11 cellular contexts compared by ENCODE assay signal in the genomic region with DNA sequence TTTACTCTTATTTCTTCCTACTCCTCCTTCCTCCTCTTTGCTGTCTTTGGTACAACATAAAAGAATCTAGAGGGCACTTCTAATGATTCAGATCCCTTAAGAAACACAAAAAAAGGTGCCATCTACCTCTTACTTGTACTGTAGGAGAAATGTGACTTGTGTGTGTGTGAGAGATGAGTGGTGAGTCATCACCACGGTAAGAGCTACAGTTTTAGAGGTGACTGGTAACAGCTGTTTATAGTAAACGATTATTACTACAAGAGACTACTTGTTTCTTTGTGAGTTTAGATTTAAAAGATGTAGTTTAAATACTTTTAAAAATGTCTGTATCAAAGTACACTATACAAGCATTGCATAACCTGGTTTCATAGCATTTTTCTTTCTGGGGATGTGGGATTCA. TPM values are rescaled to one million over a fixed set of nuclear protein-coding genes. Genes with fewer than 3 reads are reported as not detected.
A peak's percentile ranks its signal among the peaks of the same experiment; 100 is the strongest.
DNase-seq lines count a peak whose midpoint lies in the region; ATAC-seq, FAIRE-seq and TF ChIP-seq lines count a peak whose summit lies in the region.
"Had no signal": no experiment of that assay in that cellular context is flagged by ENCODE, and none has a peak within 500 bp of the region (broad histone marks: within the 10 kb centered on the region; RNA-seq: fewer than 3 reads in every experiment).

No MANE protein-coding gene starts in this region.

- DNase-seq in COLO829 (ENCODE audit: low spot score): peak; percentile 19
- peak; percentile 18 for DNase-seq in RCC 7860 (ENCODE audit: low spot score)
- DNase-seq in foreskin keratinocyte: peak; percentile 60 to 78
- DNase-seq in activated gamma-delta T cell (lab: John Stamatoyannopoulos, UW): no peak
- DNase-seq in GM10266 (ENCODE audit: extremely low spot score): no peak
- DNase-seq in suprapubic skin (ENCODE audit: low spot score in 2 of 2): no peak
- DNase-seq: activated CD8-positive, alpha-beta memory T cell treated with anti-CD3 and anti-CD28 coated beads, Interleukin-2, amount 50 U/mL, for 48 hours; NCI-H2081; stimulated activated CD8-positive, alpha-beta memory T cell treated with anti-CD3 and anti-CD28 coated beads, Interleukin-4, amount 100 ng/mL, for 48 hours had no signal

- no peaks in the 10 kb centered on the region for H3K27me3 ChIP-seq in foreskin keratinocyte
- no peaks in the 10 kb centered on the region for H3K27me3 ChIP-seq in suprapubic skin

- no peak for TF ChIP-seq POLR2A in suprapubic skin (IDR thresholded peaks at IDR 0.05)

- no peak overlapping the region for H3K4me3 ChIP-seq in suprapubic skin

- peak; percentile 47 for ATAC-seq in GM21529 (IDR thresholded peaks at IDR 0.05; ENCODE audit: unreplicated experiment)
- peak; percentile 96 for ATAC-seq in foreskin keratinocyte
- no peak for ATAC-seq in HG02840 (IDR thresholded peaks at IDR 0.05; ENCODE audit: low FRiP score, unreplicated experiment)

- H3K4me1 ChIP-seq in foreskin keratinocyte: no peaks in the 10 kb centered on the region
- no peaks in the 10 kb centered on the region for H3K4me1 ChIP-seq in suprapubic skin

- H3K36me3 ChIP-seq in suprapubic skin: peaks cover 18% of the 10 kb centered on the region

- 37% methylated on average over 2 of the region's 2 CpGs for WGBS in suprapubic skin

- FAIRE-seq in RCC 7860 (lab: Jason Lieb, UNC): peak; percentile 60

- TF ChIP-seq EP300 in suprapubic skin (IDR thresholded peaks at IDR 0.05): no peak

- no peak for TF ChIP-seq CTCF in foreskin keratinocyte (conservative IDR thresholded peaks at IDR 0.05)
- no peak for TF ChIP-seq CTCF in GM10266 (IDR thresholded peaks at IDR 0.05; ENCODE audit: control insufficient read depth, insufficient read depth, low read depth, missing control alignments)
- no peak for TF ChIP-seq CTCF in suprapubic skin (IDR thresholded peaks at IDR 0.05)

- no peaks in the 10 kb centered on the region for H3K9me3 ChIP-seq in suprapubic skin

- no peak overlapping the region for H3K27ac ChIP-seq in foreskin keratinocyte
- no peak overlapping the region for H3K27ac ChIP-seq in suprapubic skin

RNA-seq across cellular contexts. Expression of gene SLC35D1, which starts 40.4 kb away (rescaled TPM):
- total RNA-seq in foreskin keratinocyte (13.8 and 14.2 TPM in 2 replicates), suprapubic skin (10 to 100 TPM; 11.3 to 20.3 (median 17.4) TPM)
- polyA plus RNA-seq in foreskin keratinocyte: 2.8 and 3.5 TPM in 2 replicates

Comparison
In these comparisons a context has a peak if more than half of its experiments do, and no peak if none do; other contexts are left out.
1. DNase-seq: peak in COLO829 (single experiment), RCC 7860 (single experiment) and foreskin keratinocyte (2 of 2); none in activated gamma-delta T cell (single experiment), GM10266 (single experiment) and suprapubic skin (0 of 2).